ENCODE assay signal across 13 cellular contexts in the genomic region with DNA sequence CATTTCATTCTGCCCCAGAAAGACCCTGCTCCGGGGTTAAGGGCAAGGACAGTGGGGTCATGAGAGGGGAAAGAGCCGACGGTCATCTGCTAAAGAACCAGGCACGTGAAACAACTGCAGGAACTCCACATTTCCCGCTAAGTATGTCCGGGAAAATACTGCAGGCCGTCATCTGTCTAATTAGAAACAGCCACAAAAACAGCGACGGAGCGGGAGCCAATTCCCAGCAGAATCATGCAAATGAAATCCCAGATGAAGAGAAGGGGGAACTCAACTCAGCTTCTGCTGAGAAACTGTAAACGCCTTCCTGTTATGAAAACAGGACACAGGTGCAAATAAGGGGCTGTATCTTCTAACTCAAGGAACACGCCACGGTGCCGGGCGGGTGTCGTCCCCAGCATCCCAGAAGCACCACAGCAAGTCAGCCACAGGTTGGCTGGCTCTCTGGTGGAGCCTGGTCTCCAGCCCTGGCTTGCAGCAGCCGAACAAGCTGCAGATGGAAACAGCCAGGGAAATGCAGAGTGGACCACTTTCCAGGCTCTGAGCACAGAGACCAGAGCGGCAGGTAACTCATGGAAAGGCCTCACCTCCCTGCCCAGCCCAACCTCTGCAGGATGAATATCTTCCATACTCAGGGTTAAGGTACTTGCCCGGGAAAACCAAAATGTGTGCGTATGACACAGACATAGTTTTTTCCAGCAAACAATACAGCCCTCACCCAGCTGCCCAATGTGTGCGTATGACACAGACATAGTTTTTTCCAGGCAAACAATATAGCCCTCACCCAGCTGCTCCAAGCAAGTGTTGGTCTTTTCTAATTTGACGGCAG. TPM values are rescaled to one million over a fixed set of nuclear protein-coding genes. Genes with fewer than 3 reads are reported as not detected.
A peak's percentile ranks its signal among the peaks of the same experiment; 100 is the strongest.
DNase-seq lines count a peak whose midpoint lies in the region; ATAC-seq and TF ChIP-seq lines count a peak whose summit lies in the region.
"Had no signal": no experiment of that assay in that cellular context is flagged by ENCODE, and none has a peak within 500 bp of the region (broad histone marks: within the 10 kb centered on the region; RNA-seq: fewer than 3 reads in every experiment).

No MANE protein-coding gene starts in this region.

- H3K4me3 ChIP-seq in lung (no peak overlapping the region), transverse colon (no peak overlapping the region)
- H3K4me3 ChIP-seq: A549, K562 had no signal

- H3K9me3 ChIP-seq in lung (ENCODE audit: control insufficient read depth in 2 of 2, insufficient read depth in 1 of 2, low read length in 1 of 2) (no peaks in the 10 kb centered on the region), transverse colon (no peaks in the 10 kb centered on the region)
- H3K9me3 ChIP-seq: A549 had no signal

- H3K27me3 ChIP-seq in lung (ENCODE audit: control insufficient read depth, insufficient read depth) = no peaks in the 10 kb centered on the region
- no peaks in the 10 kb centered on the region for H3K27me3 ChIP-seq in transverse colon

- TF ChIP-seq POLR2A in transverse colon (IDR thresholded peaks at IDR 0.05) = no peak

- H3K36me3 ChIP-seq in lung (ENCODE audit: control insufficient read depth in 2 of 2, insufficient read depth in 2 of 2, low read length in 2 of 2) (no peaks in the 10 kb centered on the region), transverse colon (no peaks in the 10 kb centered on the region)

- peak overlapping the region; percentile 54 to 73 for H3K27ac ChIP-seq in lung (ENCODE audit: low read depth in 1 of 2, low read length in 1 of 2)
- H3K27ac ChIP-seq in transverse colon = peak overlapping the region; percentile 15 to 53 (median 44)
- H3K27ac ChIP-seq: A549 had no signal

- intact Hi-C loops in transverse colon (cut with DNase I; ENCODE audit: low total_unique reads) = no loop called here

- TF ChIP-seq CTCF in lung (IDR thresholded peaks at IDR 0.05; ENCODE audit: control extremely low read depth, extremely low read depth) (no peak), transverse colon (IDR thresholded peaks at IDR 0.05) (no peak)

- H3K4me1 ChIP-seq in lung (ENCODE audit: control insufficient read depth in 2 of 2, insufficient read depth in 2 of 2, low read length in 2 of 2) = peaks cover 7 to 15% of the 10 kb centered on the region in 2 donors
- H3K4me1 ChIP-seq in transverse colon = peaks cover 1 to 20% (median 12%) of the 10 kb centered on the region in 4 donors
- H3K4me1 ChIP-seq: A549 had no signal

- ATAC-seq in lung (ENCODE audit: insufficient read depth, low FRiP score) (no peak), HG03442 (IDR thresholded peaks at IDR 0.05; ENCODE audit: unreplicated experiment) (no peak)
- ATAC-seq: A549, K562 had no signal

- TF ChIP-seq EP300 in transverse colon (IDR thresholded peaks at IDR 0.05; ENCODE audit: low read depth) = no peak

- WGBS in lung, 2 donors = 52 to 55% methylated on average over 22 of the region's 22 CpGs
- WGBS in transverse colon (ENCODE audit: low coverage in 1 of 2), 2 donors = 67 to 71% methylated on average over 8 to 22 of the region's 22 CpGs

- in situ Hi-C loops in transverse colon (cut with MboI; ENCODE audit: low pct_ligation_motif_present in 1 of 4, low pct_unique_long_range_greater_than_20kb in 1 of 4, low sequenced_read_pairs in 3 of 4) = no loop called here

- DNase-seq in NCI-H2171 treated with DMSO at 0.1 percent for 48 hours (lab: John Stamatoyannopoulos, UW) = peak; percentile 32
- DNase-seq in NCI-H2171 (lab: John Stamatoyannopoulos, UW) = no peak
- DNase-seq in dermis blood vessel endothelial cell = peak; percentile 91
- DNase-seq in lung (ENCODE audit: low spot score) = no peak
- no peak for DNase-seq in transverse colon
- DNase-seq in NCI-H2227 (lab: John Stamatoyannopoulos, UW; ENCODE audit: unreplicated experiment) = no peak
- no peak for DNase-seq in activated effector memory CD4-positive, alpha-beta T cell treated with anti-CD3 and anti-CD28 coated beads, Interleukin-2, amount 50 U/mL, for 16 hours
- DNase-seq: activated naive CD4-positive, alpha-beta T cell treated with anti-CD3 and anti-CD28 coated beads for 36 hours; occipital lobe; SW 1271 had no signal

RNA-seq across cellular contexts. Expression of gene PXDN, which starts 28.9 kb away (rescaled TPM):
- total RNA-seq in dermis blood vessel endothelial cell (563 and 762 TPM in 2 replicates), lung (100 to 1,000 TPM in 1 of 2 donors, 10 to 100 TPM in 1; 38.6 to 198 TPM), transverse colon (10 to 100 TPM in 3 of 4 donors, 1 to 10 TPM in 1; 9.0 to 46.2 (median 18.5) TPM)
- 10 to 100 TPM; 10.6 to 51.7 TPM for polyA plus RNA-seq in lung
- polyA plus RNA-seq: K562 had no signal

Comparison
In these comparisons a context has a peak if more than half of its experiments do, and no peak if none do; other contexts are left out.
1. DNase-seq: peak in NCI-H2171 treated with DMSO at 0.1 percent for 48 hours (single experiment) and dermis blood vessel endothelial cell (single experiment); none in NCI-H2171 (single experiment), lung (single experiment), transverse colon (single experiment), NCI-H2227 (single experiment) and activated effector memory CD4-positive, alpha-beta T cell treated with anti-CD3 and anti-CD28 coated beads, Interleukin-2, amount 50 U/mL, for 16 hours (single experiment).